9 cellular contexts compared by ENCODE assay signal in the genomic region with DNA sequence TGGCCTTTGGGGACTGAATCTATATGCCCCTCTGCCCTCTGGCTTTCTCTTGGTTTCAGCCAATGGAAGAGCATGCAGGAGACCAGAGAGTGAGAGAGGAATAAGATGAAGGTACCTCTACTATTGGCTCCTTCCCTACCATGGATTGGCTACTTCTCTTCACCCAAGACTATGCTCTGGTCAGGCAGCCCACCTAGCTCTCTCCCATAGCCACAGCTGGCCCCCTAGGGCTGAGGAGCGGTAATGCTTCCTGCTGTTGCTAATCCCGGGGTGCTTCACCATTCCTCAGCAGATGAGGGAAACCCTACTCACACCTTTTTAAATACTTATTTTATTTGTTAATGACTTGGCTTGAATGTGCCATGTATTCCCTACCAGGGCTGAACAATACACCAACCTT.
DNase-seq lines count a peak whose midpoint lies in the region; ATAC-seq and TF ChIP-seq lines count a peak whose summit lies in the region.
"Had no signal": no experiment of that assay in that cellular context is flagged by ENCODE, and none has a peak within 500 bp of the region (broad histone marks: within the 10 kb centered on the region; RNA-seq: fewer than 3 reads in every experiment).

No MANE protein-coding gene starts in this region.

- DNase-seq in activated CD4-positive, alpha-beta T cell treated with anti-CD3 and anti-CD28 coated beads for 36 hours, result peak; percentile 20
- no peak for DNase-seq in activated CD4-positive, alpha-beta T cell treated with anti-CD3 and anti-CD28 coated beads for 4 hours
- peak; percentile 33 for DNase-seq in neural progenitor cell (ENCODE audit: low spot score)
- DNase-seq in KG1 (lab: John Stamatoyannopoulos, UW), result no peak
- DNase-seq in mucosa of descending colon, result no peak

- no peak overlapping the region for H3K27ac ChIP-seq in neural progenitor cell

- CTCF ChIA-PET in activated CD4-positive, alpha-beta T cell treated with anti-CD3 and anti-CD28 coated beads for 36 hours (lab: Charles Lee), result interaction anchor here (0.6 to 0.7 kb wide), 2 partner anchors 110 to 397 kb away, joined by 3 read pairs; no protein-coding TSS in a partner anchor

- H4K20me1 ChIP-seq in neural progenitor cell (ENCODE audit: low read depth), result no peaks in the 10 kb centered on the region
- H4K20me1 ChIP-seq: BLaER1 treated with 17β-estradiol and CSF1 and Interleukin-3, amounts not matched to agents 10 nM and 100 nM had no signal

- no peaks in the 10 kb centered on the region for H3F3A ChIP-seq in neural progenitor cell (ENCODE audit: low read depth)

- no peaks in the 10 kb centered on the region for H3K36me3 Mint-ChIP-seq in activated CD4-positive, alpha-beta T cell treated with anti-CD3 and anti-CD28 coated beads for 36 hours (ENCODE audit: low read depth)
- H3K36me3 Mint-ChIP-seq in neural progenitor cell, result no peaks in the 10 kb centered on the region

- intact Hi-C loops in activated CD4-positive, alpha-beta T cell treated with anti-CD3 and anti-CD28 coated beads for 36 hours (cut with DNase I, micrococcal nuclease), result no loop called here
- intact Hi-C loops in mucosa of descending colon (cut with DNase I, micrococcal nuclease), result no loop called here

- TF ChIP-seq CTCF in WI38 (IDR thresholded peaks at IDR 0.05; ENCODE audit: low read depth, low read length), result peak; percentile 28
- peak; percentile 45 for TF ChIP-seq CTCF in neural progenitor cell (IDR thresholded peaks at IDR 0.05)
- TF ChIP-seq CTCF in mucosa of descending colon (IDR thresholded peaks at IDR 0.05), result no peak

- H3K36me3 ChIP-seq in neural progenitor cell (no peaks in the 10 kb centered on the region), mucosa of descending colon (ENCODE audit: low read depth) (no peaks in the 10 kb centered on the region)
- H3K36me3 ChIP-seq: BLaER1 treated with 17β-estradiol and CSF1 and Interleukin-3, amounts not matched to agents 10 nM and 100 nM had no signal

- H3K4me3 ChIP-seq in WI38 (ENCODE audit: low read depth, low read length) (no peak overlapping the region), neural progenitor cell (no peak overlapping the region), mucosa of descending colon (no peak overlapping the region)
- H3K4me3 ChIP-seq: BLaER1 treated with 17β-estradiol and CSF1 and Interleukin-3, amounts not matched to agents 10 nM and 100 nM had no signal

- H3K4me2 ChIP-seq in neural progenitor cell, result no peak overlapping the region

- H3K4me3 Mint-ChIP-seq in activated CD4-positive, alpha-beta T cell treated with anti-CD3 and anti-CD28 coated beads for 36 hours, result no peak overlapping the region
- no peak overlapping the region for H3K4me3 Mint-ChIP-seq in neural progenitor cell

- H3K4me1 ChIP-seq in neural progenitor cell (no peaks in the 10 kb centered on the region), mucosa of descending colon (ENCODE audit: low read depth) (no peaks in the 10 kb centered on the region)

- no peak overlapping the region for H3K9ac ChIP-seq in neural progenitor cell
- H3K9ac ChIP-seq: BLaER1 treated with 17β-estradiol and CSF1 and Interleukin-3, amounts not matched to agents 10 nM and 100 nM had no signal

- H3K27me3 ChIP-seq in neural progenitor cell, result no peaks in the 10 kb centered on the region
- H3K27me3 ChIP-seq: BLaER1 treated with 17β-estradiol and CSF1 and Interleukin-3, amounts not matched to agents 10 nM and 100 nM had no signal

- no peak overlapping the region for H2AFZ ChIP-seq in neural progenitor cell (replicated peaks)

- POLR2A ChIA-PET in activated CD4-positive, alpha-beta T cell treated with anti-CD3 and anti-CD28 coated beads for 36 hours (lab: Charles Lee), result no interaction called here

- no peaks in the 10 kb centered on the region for H3K9me3 ChIP-seq in neural progenitor cell (ENCODE audit: low read depth)
- no peaks in the 10 kb centered on the region for H3K9me3 ChIP-seq in mucosa of descending colon
- H3K9me3 ChIP-seq: BLaER1 treated with 17β-estradiol and CSF1 and Interleukin-3, amounts not matched to agents 10 nM and 100 nM had no signal

- no peak overlapping the region for H3K27ac Mint-ChIP-seq in activated CD4-positive, alpha-beta T cell treated with anti-CD3 and anti-CD28 coated beads for 36 hours
- no peak overlapping the region for H3K27ac Mint-ChIP-seq in neural progenitor cell

- no peaks in the 10 kb centered on the region for H3K79me2 ChIP-seq in neural progenitor cell (ENCODE audit: low read depth)

- no peak for ATAC-seq in activated CD4-positive, alpha-beta T cell treated with anti-CD3 and anti-CD28 coated beads for 36 hours
- ATAC-seq in HG03097 (IDR thresholded peaks at IDR 0.05; ENCODE audit: low FRiP score, unreplicated experiment) (peak; percentile 61), GM18907 (IDR thresholded peaks at IDR 0.05; ENCODE audit: unreplicated experiment) (no peak), mucosa of descending colon (no peak)

- no peaks in the 10 kb centered on the region for H3K4me1 Mint-ChIP-seq in activated CD4-positive, alpha-beta T cell treated with anti-CD3 and anti-CD28 coated beads for 36 hours
- H3K4me1 Mint-ChIP-seq in neural progenitor cell, result peaks cover 7% of the 10 kb centered on the region

- H3K27me3 Mint-ChIP-seq in activated CD4-positive, alpha-beta T cell treated with anti-CD3 and anti-CD28 coated beads for 36 hours, result no peaks in the 10 kb centered on the region
- no peaks in the 10 kb centered on the region for H3K27me3 Mint-ChIP-seq in neural progenitor cell (ENCODE audit: insufficient read depth, low read depth)

- H3K9me3 Mint-ChIP-seq in activated CD4-positive, alpha-beta T cell treated with anti-CD3 and anti-CD28 coated beads for 36 hours (ENCODE audit: low read depth), result no peaks in the 10 kb centered on the region
- no peaks in the 10 kb centered on the region for H3K9me3 Mint-ChIP-seq in neural progenitor cell

Comparison
In these comparisons a context has a peak if more than half of its experiments do, and no peak if none do; other contexts are left out.
1. DNase-seq: peak in activated CD4-positive, alpha-beta T cell treated with anti-CD3 and anti-CD28 coated beads for 36 hours (single experiment) and neural progenitor cell (single experiment); none in activated CD4-positive, alpha-beta T cell treated with anti-CD3 and anti-CD28 coated beads for 4 hours (0 of 2), KG1 (single experiment) and mucosa of descending colon (0 of 3).